Comparison of ENCODE assay signal across 9 cellular contexts in the genomic region with DNA sequence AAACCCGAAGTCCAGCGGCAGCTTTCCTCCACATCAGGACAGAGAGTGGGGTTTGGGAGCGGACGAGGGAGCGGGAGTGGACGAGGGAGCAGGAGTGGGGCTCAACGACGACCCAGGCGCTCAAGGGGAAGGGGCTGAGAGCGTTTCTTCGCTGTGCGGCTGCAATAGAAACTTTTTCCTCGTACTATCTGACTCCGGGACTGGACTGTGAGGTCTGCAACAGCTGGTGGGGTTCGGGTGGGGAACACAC. TPM values are rescaled to one million over a fixed set of nuclear protein-coding genes. Genes with fewer than 3 reads are reported as not detected.
DNase-seq lines count a peak whose midpoint lies in the region; ATAC-seq and TF ChIP-seq lines count a peak whose summit lies in the region.
"Had no signal": no experiment of that assay in that cellular context is flagged by ENCODE, and none has a peak within 500 bp of the region (broad histone marks: within the 10 kb centered on the region; RNA-seq: fewer than 3 reads in every experiment).

No MANE protein-coding gene starts in this region.

- no peak for TF ChIP-seq POLR2A in body of pancreas (IDR thresholded peaks at IDR 0.05)

- H3K36me3 ChIP-seq in body of pancreas (replicated peaks in 1 of 2; ENCODE audit: insufficient read depth in 1 of 2, low read depth in 2 of 2) (no peaks in the 10 kb centered on the region), kidney epithelial cell (ENCODE audit: control insufficient read depth, insufficient read depth, low read length) (no peaks in the 10 kb centered on the region)

- no peaks in the 10 kb centered on the region for H3K9me3 ChIP-seq in body of pancreas

- peak overlapping the region; percentile 52 for H3K4me3 ChIP-seq in HFF-Myc (replicated peaks; ENCODE audit: low read depth, low read length)
- H3K4me3 ChIP-seq in body of pancreas: peak overlapping the region in 1 of 2 donors; percentile 36
- peak overlapping the region; percentile 35 for H3K4me3 ChIP-seq in kidney epithelial cell (ENCODE audit: low read depth, low read length)
- peak overlapping the region; percentile 47 for H3K4me3 ChIP-seq in skeletal muscle cell (ENCODE audit: low read depth, low read length)

- DNase-seq in HFF-Myc (ENCODE audit: extremely low read depth, low read depth) (no peak), body of pancreas (no peak), kidney epithelial cell (ENCODE audit: low read depth) (no peak), skeletal muscle cell (ENCODE audit: low read depth) (no peak), NCI-H345 (lab: John Stamatoyannopoulos, UW) (no peak)
- DNase-seq: NCI-H1417 treated with DMSO at 0.1 percent for 48 hours had no signal

- TF ChIP-seq CTCF in HFF-Myc (IDR thresholded peaks at IDR 0.05; ENCODE audit: low read depth, low read length, missing control alignments) (no peak), body of pancreas (IDR thresholded peaks at IDR 0.05) (no peak), kidney epithelial cell (IDR thresholded peaks at IDR 0.05; ENCODE audit: insufficient read depth, low read length, poor library complexity, severe bottlenecking) (no peak)

- ATAC-seq in body of pancreas (peak; percentile 8), GM21390 (IDR thresholded peaks at IDR 0.05; ENCODE audit: unreplicated experiment) (no peak), HG03457 (IDR thresholded peaks at IDR 0.05; ENCODE audit: unreplicated experiment) (no peak), GM18873 (IDR thresholded peaks at IDR 0.05; ENCODE audit: low FRiP score, unreplicated experiment) (no peak)

- intact Hi-C loops in body of pancreas (cut with DNase I): no loop called here

- H3K27ac ChIP-seq in body of pancreas: peak overlapping the region in 1 of 4 donors; percentile 46

- 55 to 59% methylated on average over 14 to 15 of the region's 15 CpGs for WGBS in body of pancreas, 2 donors

- peaks cover 18% of the 10 kb centered on the region for H3K4me1 ChIP-seq in body of pancreas

- peaks cover 0 to 4% of the 10 kb centered on the region in 2 donors for H3K27me3 ChIP-seq in body of pancreas
- H3K27me3 ChIP-seq in kidney epithelial cell (ENCODE audit: control insufficient read depth, insufficient read depth, low read length): peaks cover 32% of the 10 kb centered on the region

RNA-seq across cellular contexts. Expression of a gene that starts 1.4 kb away (rescaled TPM):
- total RNA-seq in body of pancreas: 1 to 10 TPM in 1 of 2 donors, under 1 TPM in 1; under 0.01 to 1.3 TPM
- 0.13 and 0.14 TPM in 2 replicates for total RNA-seq in kidney epithelial cell
